ENCODE assay signal across 6 cellular contexts in genomic region chr1:46694676-46695075, GRCh38. TPM values are rescaled to one million over a fixed set of nuclear protein-coding genes. Genes with fewer than 3 reads are reported as not detected.
"Had no signal": no experiment of that assay in that cellular context is flagged by ENCODE, and none has a peak within 500 bp of the region (broad histone marks: within the 10 kb centered on the region; RNA-seq: fewer than 3 reads in every experiment).

No MANE protein-coding gene starts in this region.

RNA-seq across cellular contexts. Expression of gene TEX38, which starts 23.0 kb away (rescaled TPM):
- total RNA-seq: GM23248, GM23338, H1, H4, H7, H9 had no signal
- polyA plus RNA-seq: GM23338 had no signal
